20 cellular contexts compared by ENCODE assay signal in genomic region chr1:236540813-236541465, GRCh38.
"Had no signal": no experiment of that assay in that cellular context is flagged by ENCODE, and none has a peak within 500 bp of the region (broad histone marks: within the 10 kb centered on the region; RNA-seq: fewer than 3 reads in every experiment).

No MANE protein-coding gene starts in this region.

- H3K27me3 Mint-ChIP-seq: activated CD4-positive, alpha-beta T cell treated with anti-CD3 and anti-CD28 coated beads, Interleukin-2, amount 10 ng/mL, durations not matched to agents 24 days and 14 days had no signal

- H3K27ac ChIP-seq: brain microvascular endothelial cell, lower lobe of right lung, thyroid gland had no signal

- H3K27me3 ChIP-seq: brain microvascular endothelial cell, spleen, thyroid gland had no signal

- H3K27ac Mint-ChIP-seq: activated CD4-positive, alpha-beta T cell treated with anti-CD3 and anti-CD28 coated beads, Interleukin-2, amount 10 ng/mL, durations not matched to agents 24 days and 14 days; activated T-helper 1 cell treated with anti-CD3 and anti-CD28 coated beads, Interleukin-12 subunit alpha, Interleukin-12 subunit beta, Interleukin-2, Interleukin-4 antibody, amounts not matched to agents 30 ng/mL and 10 ng/mL and 1 ng/mL, durations not matched to agents 14 hours and 24 hours and 36 hours; mesothelial cell of epicardium; nephron progenitor cell had no signal

- H3K4me3 ChIP-seq: lower lobe of right lung, spleen, thyroid gland had no signal

- DNase-seq: activated CD4-positive, alpha-beta T cell treated with anti-CD3 and anti-CD28 coated beads, Interleukin-2, amount 10 ng/mL, durations not matched to agents 24 days and 14 days; activated CD4-positive, CD25-positive, alpha-beta regulatory T cell; activated CD8-positive, alpha-beta memory T cell treated with anti-CD3 and anti-CD28 coated beads, Interleukin-2, amount 50 U/mL, for 4 hours; activated gamma-delta T cell treated with Interleukin-2 at 50 U/mL for 16 hours; aorta; brain microvascular endothelial cell; cortex of kidney; effector CD4-positive, alpha-beta T cell; lower lobe of right lung; nephron progenitor cell; spleen; stimulated activated CD4-positive, alpha-beta T cell treated with anti-CD3 and anti-CD28 coated beads, Interleukin-4, amount 100 ng/mL, for 4 hours; stimulated activated naive CD4-positive, alpha-beta T cell; T-helper 1 cell; T1000; thyroid gland had no signal

- H3K9me3 ChIP-seq: lower lobe of right lung, spleen, thyroid gland had no signal

- FAIRE-seq: urothelium cell line had no signal

- H3K4me1 ChIP-seq: lower lobe of right lung, thyroid gland had no signal

- H3K4me3 Mint-ChIP-seq: activated CD4-positive, alpha-beta T cell treated with anti-CD3 and anti-CD28 coated beads, Interleukin-2, amount 10 ng/mL, durations not matched to agents 24 days and 14 days; activated T-helper 1 cell treated with anti-CD3 and anti-CD28 coated beads, Interleukin-12 subunit alpha, Interleukin-12 subunit beta, Interleukin-2, Interleukin-4 antibody, amounts not matched to agents 30 ng/mL and 10 ng/mL and 1 ng/mL, durations not matched to agents 14 hours and 24 hours and 36 hours; mesothelial cell of epicardium; nephron progenitor cell had no signal

- ATAC-seq: lower lobe of right lung, SK-N-SH treated with all-trans-retinoic acid at 6 μM for 48 hours had no signal

- H3K9me3 Mint-ChIP-seq: activated CD4-positive, alpha-beta T cell treated with anti-CD3 and anti-CD28 coated beads, Interleukin-2, amount 10 ng/mL, durations not matched to agents 24 days and 14 days; activated T-helper 1 cell treated with anti-CD3 and anti-CD28 coated beads, Interleukin-12 subunit alpha, Interleukin-12 subunit beta, Interleukin-2, Interleukin-4 antibody, amounts not matched to agents 30 ng/mL and 10 ng/mL and 1 ng/mL, durations not matched to agents 14 hours and 24 hours and 36 hours; mesothelial cell of epicardium; nephron progenitor cell had no signal
